19 cellular contexts compared by ENCODE assay signal in the genomic region with DNA sequence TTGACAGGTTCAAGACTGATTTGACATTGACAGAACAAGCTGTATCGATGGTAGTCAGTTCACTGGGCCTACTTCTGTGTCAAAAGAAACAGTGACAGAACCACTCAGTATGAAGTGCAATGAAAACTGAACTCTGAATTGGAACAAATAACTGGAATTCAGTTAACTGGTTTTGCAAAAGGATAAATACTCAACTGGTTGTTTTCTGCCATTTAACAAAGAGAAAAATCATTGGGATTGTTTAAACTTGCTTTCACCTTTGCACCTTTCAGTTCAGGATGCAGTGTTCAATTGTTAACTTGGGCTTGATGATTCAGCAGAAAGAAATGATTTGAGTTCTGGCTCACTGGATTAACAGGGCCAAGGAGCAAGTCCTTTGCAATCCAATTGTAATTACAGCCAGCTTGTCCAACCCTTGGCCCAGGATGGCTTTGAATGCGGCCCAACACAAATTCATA. TPM values are rescaled to one million over a fixed set of nuclear protein-coding genes. Genes with fewer than 3 reads are reported as not detected.
DNase-seq lines count a peak whose midpoint lies in the region; ATAC-seq, FAIRE-seq and TF ChIP-seq lines count a peak whose summit lies in the region.
"Had no signal": no experiment of that assay in that cellular context is flagged by ENCODE, and none has a peak within 500 bp of the region (broad histone marks: within the 10 kb centered on the region; RNA-seq: fewer than 3 reads in every experiment).

No MANE protein-coding gene starts in this region.

- H3K27me3 ChIP-seq in ACC112 (ENCODE audit: insufficient read depth, low read length): no peaks in the 10 kb centered on the region

- ATAC-seq in WTC11 (no peak), HG02678 (IDR thresholded peaks at IDR 0.05; ENCODE audit: unreplicated experiment) (no peak), HG03520 (IDR thresholded peaks at IDR 0.05; ENCODE audit: unreplicated experiment) (no peak), HG02798 (IDR thresholded peaks at IDR 0.05; ENCODE audit: poor library complexity, unreplicated experiment) (no peak)
- ATAC-seq: esophagus mucosa had no signal

- no peak overlapping the region for H2AFZ ChIP-seq in ACC112 (ENCODE audit: low read length, unreplicated experiment)

- FAIRE-seq in GM12891 (lab: Jason Lieb, UNC): no peak
- FAIRE-seq: islet of Langerhans had no signal

- peaks cover 27% of the 10 kb centered on the region for H3K36me3 Mint-ChIP-seq in WTC11

- peaks cover 37% of the 10 kb centered on the region for H3K4me1 ChIP-seq in ACC112 (ENCODE audit: control insufficient read depth, insufficient read depth, low read length, unreplicated experiment)

- H3K27ac Mint-ChIP-seq in WTC11: peak overlapping the region; percentile 25; the same call in 1 of the 2 replicates
- H3K27ac Mint-ChIP-seq: activated CD4-positive, alpha-beta memory T cell treated with anti-CD3 and anti-CD28 coated beads, Interleukin-2, amount 10 ng/mL, durations not matched to agents 7 days and 5 days had no signal

- H3K4me3 Mint-ChIP-seq in WTC11: no peak overlapping the region
- H3K4me3 Mint-ChIP-seq: activated CD4-positive, alpha-beta memory T cell treated with anti-CD3 and anti-CD28 coated beads, Interleukin-2, amount 10 ng/mL, durations not matched to agents 7 days and 5 days had no signal

- H3K27ac ChIP-seq in ACC112 (ENCODE audit: low read depth, low read length): 0 out of 2 replicates have a peak overlapping the region, but pooled peaks have one; percentile 4

- DNase-seq in WTC11 (ENCODE audit: low spot score) (no peak), fibroblast of mammary gland (ENCODE audit: low read depth) (peak; percentile 49), mucosa of gallbladder (ENCODE audit: low spot score) (peak; percentile 37), GM12891 (ENCODE audit: insufficient read length, low spot score) (no peak)
- DNase-seq: activated CD4-positive, alpha-beta memory T cell treated with anti-CD3 and anti-CD28 coated beads, Interleukin-2, amount 10 ng/mL, durations not matched to agents 7 days and 5 days; activated effector memory CD4-positive, alpha-beta T cell treated with anti-CD3 and anti-CD28 coated beads, Interleukin-2, amount 50 U/mL, for 16 hours; Calu3; KBM-7; NCI-H187; NCI-H748 treated with DMSO at 0.1 percent for 48 hours; Right ventricle myocardium superior; T-helper 9 cell; trophoblast cell had no signal

- peaks cover 17% of the 10 kb centered on the region for H3K4me1 Mint-ChIP-seq in WTC11

- H3K36me3 ChIP-seq in ACC112 (ENCODE audit: insufficient read depth, low read length): no peaks in the 10 kb centered on the region

- CTCF ChIA-PET in WTC11 (lab: Charles Lee): no interaction called here

- H3K27me3 Mint-ChIP-seq in WTC11 (ENCODE audit: low read depth): no peaks in the 10 kb centered on the region
- H3K27me3 Mint-ChIP-seq: activated CD4-positive, alpha-beta memory T cell treated with anti-CD3 and anti-CD28 coated beads, Interleukin-2, amount 10 ng/mL, durations not matched to agents 7 days and 5 days had no signal

- TF ChIP-seq POLR2A in GM12891 (IDR thresholded peaks at IDR 0.05; ENCODE audit: low read depth, low read length): no peak

- H3K79me2 ChIP-seq in ACC112 (ENCODE audit: control insufficient read depth, insufficient read depth, low read length, unreplicated experiment): no peaks in the 10 kb centered on the region

- POLR2A ChIA-PET in WTC11 (lab: Charles Lee): interaction anchor here (0.6 kb wide), 1 partner anchor 1132 kb away, joined by 8 read pairs; no protein-coding TSS in a partner anchor

- TF ChIP-seq CTCF in WTC11 (IDR thresholded peaks at IDR 0.05) (no peak), fibroblast of mammary gland (conservative IDR thresholded peaks at IDR 0.05; ENCODE audit: control insufficient read depth, insufficient read depth, low read depth, low read length) (no peak)

- no peak overlapping the region for H3K4me3 ChIP-seq in ACC112 (ENCODE audit: low read depth, low read length)
- no peak overlapping the region for H3K4me3 ChIP-seq in fibroblast of mammary gland (ENCODE audit: control insufficient read depth, low read depth, low read length)

- H3K9me3 Mint-ChIP-seq in WTC11: peaks cover 23% of the 10 kb centered on the region
- H3K9me3 Mint-ChIP-seq: activated CD4-positive, alpha-beta memory T cell treated with anti-CD3 and anti-CD28 coated beads, Interleukin-2, amount 10 ng/mL, durations not matched to agents 7 days and 5 days had no signal

TF ChIP-seq in WTC11, 78 proteins besides CTCF, POLR2A, EP300 and RAD21 (continues in another document):
- TF ChIP-seq KAT7 (CRISPR knock-in tag; IDR thresholded peaks at IDR 0.05; ENCODE audit: borderline replicate concordance) (no peak), FOXK1 (CRISPR knock-in tag; IDR thresholded peaks at IDR 0.05) (no peak), GABPB1 (CRISPR knock-in tag; IDR thresholded peaks at IDR 0.05) (no peak), CREM (CRISPR knock-in tag; IDR thresholded peaks at IDR 0.05) (no peak), RELA (CRISPR knock-in tag; IDR thresholded peaks at IDR 0.05; ENCODE audit: borderline replicate concordance) (no peak), IRF2 (CRISPR knock-in tag; IDR thresholded peaks at IDR 0.05; ENCODE audit: borderline replicate concordance, low read depth) (no peak), SMAD4 (CRISPR knock-in tag; IDR thresholded peaks at IDR 0.05) (no peak)
- TF ChIP-seq, protein P1, sequence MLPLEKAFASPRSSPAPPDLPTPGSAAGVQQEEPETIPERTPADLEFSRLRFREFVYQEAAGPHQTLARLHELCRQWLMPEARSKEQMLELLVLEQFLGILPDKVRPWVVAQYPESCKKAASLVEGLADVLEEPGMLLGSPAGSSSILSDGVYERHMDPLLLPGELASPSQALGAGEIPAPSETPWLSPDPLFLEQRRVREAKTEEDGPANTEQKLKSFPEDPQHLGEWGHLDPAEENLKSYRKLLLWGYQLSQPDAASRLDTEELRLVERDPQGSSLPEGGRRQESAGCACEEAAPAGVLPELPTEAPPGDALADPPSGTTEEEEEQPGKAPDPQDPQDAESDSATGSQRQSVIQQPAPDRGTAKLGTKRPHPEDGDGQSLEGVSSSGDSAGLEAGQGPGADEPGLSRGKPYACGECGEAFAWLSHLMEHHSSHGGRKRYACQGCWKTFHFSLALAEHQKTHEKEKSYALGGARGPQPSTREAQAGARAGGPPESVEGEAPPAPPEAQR (CRISPR knock-in tag; IDR thresholded peaks at IDR 0.05): no peak
- TF ChIP-seq, protein P2, sequence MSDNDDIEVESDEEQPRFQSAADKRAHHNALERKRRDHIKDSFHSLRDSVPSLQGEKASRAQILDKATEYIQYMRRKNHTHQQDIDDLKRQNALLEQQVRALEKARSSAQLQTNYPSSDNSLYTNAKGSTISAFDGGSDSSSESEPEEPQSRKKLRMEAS (CRISPR knock-in tag; IDR thresholded peaks at IDR 0.05): no peak

TF ChIP-seq in GM12891, 5 proteins besides CTCF, POLR2A, EP300 and RAD21:
- no peak for TF ChIP-seq POLR2AphosphoS5 (IDR thresholded peaks at IDR 0.05; ENCODE audit: low read depth, low read length)
- no peak for TF ChIP-seq PAX5 (IDR thresholded peaks at IDR 0.05; ENCODE audit: insufficient read depth, low read length, severe bottlenecking)
- no peak for TF ChIP-seq SPI1 (IDR thresholded peaks at IDR 0.05; ENCODE audit: low read depth, low read length)
- no peak for TF ChIP-seq TAF1 (IDR thresholded peaks at IDR 0.05; ENCODE audit: low read depth, low read length)
- TF ChIP-seq POU2F2 (IDR thresholded peaks at IDR 0.05; ENCODE audit: low read depth, low read length): no peak

RNA-seq across cellular contexts. Expression of a gene that starts 4.9 kb away (rescaled TPM):
- total RNA-seq in WTC11 (2021) (18.5 to 23.7 TPM (median 21.0 TPM) in 3 replicates), mucosa of gallbladder (45.9 TPM)
- polyA plus RNA-seq in GM12891 (2012; ENCODE audit: low read depth, missing spikeins): 4.8 TPM

RNA-seq across cellular contexts. Expression of a gene that starts 5.1 kb away (rescaled TPM):
- 40.0 to 44.9 TPM (median 42.4 TPM) in 3 replicates for total RNA-seq in WTC11 (2021)
- 22.5 TPM for total RNA-seq in mucosa of gallbladder
- polyA plus RNA-seq in GM12891 (2012; ENCODE audit: low read depth, missing spikeins): 21.2 TPM

Comparison
In these comparisons a context has a peak if more than half of its experiments do, and no peak if none do; other contexts are left out.
1. DNase-seq: peak in fibroblast of mammary gland (single experiment) and mucosa of gallbladder (single experiment); none in WTC11 (single experiment) and GM12891 (single experiment).